Comparison of ENCODE assay signal across 20 cellular contexts in the genomic region with DNA sequence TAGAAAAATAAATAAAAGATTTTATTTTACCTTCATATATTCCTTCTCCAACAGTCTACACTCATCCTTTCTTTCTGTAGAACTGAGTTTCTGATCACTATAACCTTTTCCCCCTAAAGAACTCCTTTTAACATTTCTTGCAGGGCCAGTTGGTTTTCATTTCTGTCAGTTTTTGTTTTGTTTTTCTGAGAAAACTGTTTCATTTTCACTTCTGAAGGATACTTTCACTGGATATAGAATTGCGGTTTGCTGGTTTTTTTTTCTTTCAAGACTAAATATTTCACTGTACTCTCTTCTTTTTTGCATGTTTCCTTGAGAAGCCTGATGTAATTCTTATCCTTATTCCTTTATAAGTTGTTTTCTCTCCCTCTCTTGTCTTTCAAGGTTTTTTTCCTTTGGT.
A peak's percentile ranks its signal among the peaks of the same experiment; 100 is the strongest.
DNase-seq lines count a peak whose midpoint lies in the region; ATAC-seq, FAIRE-seq and TF ChIP-seq lines count a peak whose summit lies in the region.
"Had no signal": no experiment of that assay in that cellular context is flagged by ENCODE, and none has a peak within 500 bp of the region (broad histone marks: within the 10 kb centered on the region; RNA-seq: fewer than 3 reads in every experiment).

No MANE protein-coding gene starts in this region.

- no peaks in the 10 kb centered on the region for H3K9me3 ChIP-seq in A549
- H3K9me3 ChIP-seq: heart right ventricle, SJSA1 had no signal

- H3K4me1 ChIP-seq in A549 = peaks cover 11% of the 10 kb centered on the region
- H3K4me1 ChIP-seq: heart right ventricle had no signal

- H3K27me3 Mint-ChIP-seq in activated T-helper 2 cell treated with anti-CD3 and anti-CD28 coated beads, Interferon-gamma antibody, Interleukin-2, Interleukin-4, amounts not matched to agents 10 μg/mL and 5 μg/mL and 100 μg/mL, durations not matched to agents 14 hours and 24 hours and 36 hours (ENCODE audit: low read depth) = no peaks in the 10 kb centered on the region
- no peaks in the 10 kb centered on the region for H3K27me3 Mint-ChIP-seq in stimulated activated naive B cell treated with anti-CD40 and anti-IgM and Interleukin-4, amounts not matched to agents 10 μg/mL and 1 μg/mL and 100 μg/mL, for 72 hours

- CTCF ChIA-PET in A549 (lab: Yijun Ruan, JAX) = no interaction called here

- peak overlapping the region; percentile 13 for H3K4me3 Mint-ChIP-seq in activated T-helper 2 cell treated with anti-CD3 and anti-CD28 coated beads, Interferon-gamma antibody, Interleukin-2, Interleukin-4, amounts not matched to agents 10 μg/mL and 5 μg/mL and 100 μg/mL, durations not matched to agents 14 hours and 24 hours and 36 hours (ENCODE audit: low read depth)
- H3K4me3 Mint-ChIP-seq in stimulated activated effector memory CD8-positive, alpha-beta T cell treated with anti-CD3 and anti-CD28 coated beads, Interleukin-12 subunit alpha, Interleukin-12 subunit beta, amount 100 ng/mL, for 72 hours = no peak overlapping the region
- H3K4me3 Mint-ChIP-seq in stimulated activated naive B cell treated with anti-CD40 and anti-IgM and Interleukin-4, amounts not matched to agents 10 μg/mL and 1 μg/mL and 100 μg/mL, for 72 hours = no peak overlapping the region

- WGBS in A549 (ENCODE audit: missing lambda C conversion rate) = 89% methylated on average over 1 of the region's 1 CpG

- no peak overlapping the region for H3K27ac ChIP-seq in A549
- H3K27ac ChIP-seq: heart right ventricle, SJSA1 had no signal

- ATAC-seq in A549 (no peak), GM18517 (IDR thresholded peaks at IDR 0.05; ENCODE audit: unreplicated experiment) (peak; percentile 71), HG03095 (IDR thresholded peaks at IDR 0.05; ENCODE audit: unreplicated experiment) (peak; percentile 75), HG02623 (IDR thresholded peaks at IDR 0.05; ENCODE audit: unreplicated experiment) (no peak)
- ATAC-seq in stimulated activated effector memory CD8-positive, alpha-beta T cell treated with anti-CD3 and anti-CD28 coated beads, Interleukin-12 subunit alpha, Interleukin-12 subunit beta, amount 100 ng/mL, for 72 hours = no peak
- no peak for ATAC-seq in stimulated activated naive B cell treated with anti-CD40 and anti-IgM and Interleukin-4, amounts not matched to agents 10 μg/mL and 1 μg/mL and 100 μg/mL, for 72 hours (replicated peaks)
- ATAC-seq: heart right ventricle, right cardiac atrium had no signal

- H3K36me3 Mint-ChIP-seq in activated T-helper 2 cell treated with anti-CD3 and anti-CD28 coated beads, Interferon-gamma antibody, Interleukin-2, Interleukin-4, amounts not matched to agents 10 μg/mL and 5 μg/mL and 100 μg/mL, durations not matched to agents 14 hours and 24 hours and 36 hours (ENCODE audit: low read depth) = peaks cover 4% of the 10 kb centered on the region
- H3K36me3 Mint-ChIP-seq in stimulated activated effector memory CD8-positive, alpha-beta T cell treated with anti-CD3 and anti-CD28 coated beads, Interleukin-12 subunit alpha, Interleukin-12 subunit beta, amount 100 ng/mL, for 72 hours = no peaks in the 10 kb centered on the region
- peaks cover 0 to 2% of the 10 kb centered on the region in 2 donors for H3K36me3 Mint-ChIP-seq in stimulated activated naive B cell treated with anti-CD40 and anti-IgM and Interleukin-4, amounts not matched to agents 10 μg/mL and 1 μg/mL and 100 μg/mL, for 72 hours

- no peak overlapping the region for H3K4me3 ChIP-seq in A549
- H3K4me3 ChIP-seq: heart right ventricle, SJSA1 had no signal

- TF ChIP-seq POLR2A in A549 (IDR thresholded peaks at IDR 0.05; ENCODE audit: low read length) = no peak

- intact Hi-C loops in activated T-helper 2 cell treated with anti-CD3 and anti-CD28 coated beads, Interferon-gamma antibody, Interleukin-2, Interleukin-4, amounts not matched to agents 10 μg/mL and 5 μg/mL and 100 μg/mL, durations not matched to agents 14 hours and 24 hours and 36 hours (cut with micrococcal nuclease) = no loop called here

- no peak overlapping the region for H3K4me2 ChIP-seq in A549

- peak; percentile 39 for FAIRE-seq in A549 (lab: Jason Lieb, UNC)

- peaks cover 11% of the 10 kb centered on the region for H3K4me1 Mint-ChIP-seq in activated T-helper 2 cell treated with anti-CD3 and anti-CD28 coated beads, Interferon-gamma antibody, Interleukin-2, Interleukin-4, amounts not matched to agents 10 μg/mL and 5 μg/mL and 100 μg/mL, durations not matched to agents 14 hours and 24 hours and 36 hours (ENCODE audit: low read depth)
- peaks cover 7% of the 10 kb centered on the region for H3K4me1 Mint-ChIP-seq in stimulated activated effector memory CD8-positive, alpha-beta T cell treated with anti-CD3 and anti-CD28 coated beads, Interleukin-12 subunit alpha, Interleukin-12 subunit beta, amount 100 ng/mL, for 72 hours
- H3K4me1 Mint-ChIP-seq in stimulated activated naive B cell treated with anti-CD40 and anti-IgM and Interleukin-4, amounts not matched to agents 10 μg/mL and 1 μg/mL and 100 μg/mL, for 72 hours = no peaks in the 10 kb centered on the region

- peak overlapping the region; percentile 58 for H3K27ac Mint-ChIP-seq in activated T-helper 2 cell treated with anti-CD3 and anti-CD28 coated beads, Interferon-gamma antibody, Interleukin-2, Interleukin-4, amounts not matched to agents 10 μg/mL and 5 μg/mL and 100 μg/mL, durations not matched to agents 14 hours and 24 hours and 36 hours
- H3K27ac Mint-ChIP-seq in stimulated activated effector memory CD8-positive, alpha-beta T cell treated with anti-CD3 and anti-CD28 coated beads, Interleukin-12 subunit alpha, Interleukin-12 subunit beta, amount 100 ng/mL, for 72 hours = no peak overlapping the region
- H3K27ac Mint-ChIP-seq in stimulated activated naive B cell treated with anti-CD40 and anti-IgM and Interleukin-4, amounts not matched to agents 10 μg/mL and 1 μg/mL and 100 μg/mL, for 72 hours = no peak overlapping the region

- peaks cover 5% of the 10 kb centered on the region for H3K9me3 Mint-ChIP-seq in activated T-helper 2 cell treated with anti-CD3 and anti-CD28 coated beads, Interferon-gamma antibody, Interleukin-2, Interleukin-4, amounts not matched to agents 10 μg/mL and 5 μg/mL and 100 μg/mL, durations not matched to agents 14 hours and 24 hours and 36 hours
- no peaks in the 10 kb centered on the region for H3K9me3 Mint-ChIP-seq in stimulated activated effector memory CD8-positive, alpha-beta T cell treated with anti-CD3 and anti-CD28 coated beads, Interleukin-12 subunit alpha, Interleukin-12 subunit beta, amount 100 ng/mL, for 72 hours
- no peaks in the 10 kb centered on the region for H3K9me3 Mint-ChIP-seq in stimulated activated naive B cell treated with anti-CD40 and anti-IgM and Interleukin-4, amounts not matched to agents 10 μg/mL and 1 μg/mL and 100 μg/mL, for 72 hours

- TF ChIP-seq RAD21 in A549 (conservative IDR thresholded peaks at IDR 0.05 in 1 of 2, IDR thresholded peaks at IDR 0.05 in 1 of 2) = no peak

- TF ChIP-seq EP300 in A549 (IDR thresholded peaks at IDR 0.05) = no peak

- no peak for TF ChIP-seq CTCF in A549 (IDR thresholded peaks at IDR 0.05)

- DNase-seq in A549 (ENCODE audit: low read depth in 1 of 2, low spot score in 1 of 2) (no peak), DMS79 (lab: John Stamatoyannopoulos, UW) (no peak)
- DNase-seq in activated T-helper 2 cell treated with anti-CD3 and anti-CD28 coated beads, Interferon-gamma antibody, Interleukin-2, Interleukin-4, amounts not matched to agents 10 μg/mL and 5 μg/mL and 100 μg/mL, durations not matched to agents 14 hours and 24 hours and 36 hours (ENCODE audit: low spot score) = no peak
- DNase-seq in stimulated activated effector memory CD8-positive, alpha-beta T cell treated with anti-CD3 and anti-CD28 coated beads, Interleukin-12 subunit alpha, Interleukin-12 subunit beta, amount 100 ng/mL, for 72 hours (ENCODE audit: low spot score in 2 of 2) = no peak
- no peak for DNase-seq in stimulated activated naive B cell treated with anti-CD40 and anti-IgM and Interleukin-4, amounts not matched to agents 10 μg/mL and 1 μg/mL and 100 μg/mL, for 72 hours
- DNase-seq: caudate nucleus; effector CD8-positive, alpha-beta T cell; GDM1; heart right ventricle; islet precursor cell; mesenchymal stem cell; NCI-H1694 treated with DMSO at 0.1 percent for 48 hours; right cardiac atrium; stimulated activated CD4-positive, alpha-beta T cell treated with anti-CD3 and anti-CD28 coated beads, Interleukin-1b, Interleukin-23, amount 100 ng/mL, for 48 hours; substantia nigra; T-helper 9 cell had no signal

- POLR2A ChIA-PET in A549 (lab: Yijun Ruan, JAX) = no interaction called here

TF ChIP-seq in A549, 52 proteins besides CTCF, POLR2A, EP300 and RAD21:
- TF ChIP-seq EHMT2 (IDR thresholded peaks at IDR 0.05; ENCODE audit: low read depth) (no peak), ZNF302 (CRISPR knock-in tag; IDR thresholded peaks at IDR 0.05) (no peak), CEBPB (IDR thresholded peaks at IDR 0.05) (no peak), BHLHE40 (IDR thresholded peaks at IDR 0.05; ENCODE audit: low read depth, low read length) (no peak), FOSB (CRISPR knock-in tag; IDR thresholded peaks at IDR 0.05) (no peak), RARB (CRISPR knock-in tag; IDR thresholded peaks at IDR 0.05) (no peak), RNF2 (IDR thresholded peaks at IDR 0.05; ENCODE audit: borderline replicate concordance, low read depth) (no peak), KDM5A (IDR thresholded peaks at IDR 0.05) (no peak), CHD4 (IDR thresholded peaks at IDR 0.05; ENCODE audit: borderline replicate concordance) (no peak), HOXB5 (CRISPR knock-in tag; IDR thresholded peaks at IDR 0.05) (no peak), RFX5 (IDR thresholded peaks at IDR 0.05) (no peak), FOSL2 (IDR thresholded peaks at IDR 0.05) (no peak), FOSL2 (CRISPR knock-in tag; IDR thresholded peaks at IDR 0.05) (no peak), CBX2 (IDR thresholded peaks at IDR 0.05; ENCODE audit: borderline replicate concordance, low read depth) (no peak), ZC3H11A (IDR thresholded peaks at IDR 0.05) (no peak), JUN (IDR thresholded peaks at IDR 0.05) (no peak)
- TF ChIP-seq, protein P1, sequence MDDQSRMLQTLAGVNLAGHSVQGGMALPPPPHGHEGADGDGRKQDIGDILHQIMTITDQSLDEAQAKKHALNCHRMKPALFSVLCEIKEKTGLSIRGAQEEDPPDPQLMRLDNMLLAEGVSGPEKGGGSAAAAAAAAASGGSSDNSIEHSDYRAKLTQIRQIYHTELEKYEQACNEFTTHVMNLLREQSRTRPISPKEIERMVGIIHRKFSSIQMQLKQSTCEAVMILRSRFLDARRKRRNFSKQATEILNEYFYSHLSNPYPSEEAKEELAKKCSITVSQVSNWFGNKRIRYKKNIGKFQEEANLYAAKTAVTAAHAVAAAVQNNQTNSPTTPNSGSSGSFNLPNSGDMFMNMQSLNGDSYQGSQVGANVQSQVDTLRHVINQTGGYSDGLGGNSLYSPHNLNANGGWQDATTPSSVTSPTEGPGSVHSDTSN (IDR thresholded peaks at IDR 0.05) = no peak
- TF ChIP-seq, protein P2, sequence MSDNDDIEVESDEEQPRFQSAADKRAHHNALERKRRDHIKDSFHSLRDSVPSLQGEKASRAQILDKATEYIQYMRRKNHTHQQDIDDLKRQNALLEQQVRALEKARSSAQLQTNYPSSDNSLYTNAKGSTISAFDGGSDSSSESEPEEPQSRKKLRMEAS (IDR thresholded peaks at IDR 0.05) = no peak
TF ChIP-seq in A549: peak in this region for 0.

Comparison
In these comparisons a context has a peak if more than half of its experiments do, and no peak if none do; other contexts are left out.
1. ATAC-seq: peak in GM18517 (single experiment) and HG03095 (single experiment); none in A549 (0 of 2), HG02623 (single experiment), stimulated activated effector memory CD8-positive, alpha-beta T cell treated with anti-CD3 and anti-CD28 coated beads, Interleukin-12 subunit alpha, Interleukin-12 subunit beta, amount 100 ng/mL, for 72 hours (single experiment) and stimulated activated naive B cell treated with anti-CD40 and anti-IgM and Interleukin-4, amounts not matched to agents 10 μg/mL and 1 μg/mL and 100 μg/mL, for 72 hours (0 of 2).